ENCODE assay signal across 24 cellular contexts in the genomic region with DNA sequence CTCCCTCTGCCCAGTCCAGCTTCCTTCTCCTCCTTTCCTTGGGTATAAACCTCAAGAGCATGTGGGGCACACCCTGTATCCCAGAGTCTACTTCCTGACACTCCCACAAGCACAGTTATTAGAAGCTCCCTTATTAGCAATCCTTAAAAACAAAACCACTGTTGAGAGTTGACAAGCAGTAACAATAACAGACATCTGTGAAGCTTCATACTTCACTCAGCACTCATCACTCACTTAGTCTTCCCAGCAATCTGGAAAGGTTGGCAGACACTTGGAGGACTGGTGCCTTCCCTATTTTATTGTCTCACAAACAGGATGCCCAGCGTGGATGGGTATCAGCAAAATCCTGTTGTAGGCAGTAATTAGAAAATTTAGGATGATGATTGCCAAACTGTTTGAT.
"Had no signal": no experiment of that assay in that cellular context is flagged by ENCODE, and none has a peak within 500 bp of the region (broad histone marks: within the 10 kb centered on the region; RNA-seq: fewer than 3 reads in every experiment).

No MANE protein-coding gene starts in this region.

- H3K4me3 Mint-ChIP-seq: activated CD4-positive, alpha-beta memory T cell treated with anti-CD3 and anti-CD28 coated beads, Interleukin-2, amount 10 ng/mL, durations not matched to agents 7 days and 5 days; activated CD4-positive, alpha-beta T cell treated with anti-CD3 and anti-CD28 coated beads, Interleukin-2, amount 10 ng/mL, durations not matched to agents 7 days and 5 days; activated naive CD8-positive, alpha-beta T cell; activated T-cell treated with anti-CD3 and anti-CD28 coated beads, Interleukin-2, amount 50 U/mL, for 4 hours; activated T-helper 17 cell treated with anti-CD3 and anti-CD28 coated beads, Interleukin-2, amount 50 U/mL, for 72 hours had no signal

- H3K27me3 ChIP-seq: body of pancreas, colonic mucosa, gastroesophageal sphincter had no signal

- H3K4me3 ChIP-seq: body of pancreas, colonic mucosa, esophagus squamous epithelium, gastroesophageal sphincter had no signal

- H3K4me1 ChIP-seq: body of pancreas, colonic mucosa, esophagus squamous epithelium, gastroesophageal sphincter had no signal

- H3K36me3 Mint-ChIP-seq: activated naive CD8-positive, alpha-beta T cell had no signal

- H3K27ac Mint-ChIP-seq: activated CD4-positive, alpha-beta memory T cell treated with anti-CD3 and anti-CD28 coated beads, Interleukin-2, amount 10 ng/mL, durations not matched to agents 7 days and 5 days; activated CD4-positive, alpha-beta T cell treated with anti-CD3 and anti-CD28 coated beads, Interleukin-2, amount 10 ng/mL, durations not matched to agents 7 days and 5 days; activated naive CD8-positive, alpha-beta T cell; activated T-helper 17 cell treated with anti-CD3 and anti-CD28 coated beads, Interleukin-2, amount 50 U/mL, for 72 hours had no signal

- H3K27ac ChIP-seq: body of pancreas, colonic mucosa, epithelial cell of prostate, esophagus squamous epithelium, gastroesophageal sphincter had no signal

- DNase-seq: activated CD4-positive, alpha-beta memory T cell treated with anti-CD3 and anti-CD28 coated beads, Interleukin-2, amount 10 ng/mL, durations not matched to agents 7 days and 5 days; activated CD4-positive, alpha-beta T cell treated with anti-CD3 and anti-CD28 coated beads for 1 hour; activated CD4-positive, alpha-beta T cell treated with anti-CD3 and anti-CD28 coated beads for 4 hours; activated CD4-positive, alpha-beta T cell treated with anti-CD3 and anti-CD28 coated beads, Interleukin-2, amount 10 ng/mL, durations not matched to agents 7 days and 5 days; activated CD4-positive, alpha-beta T cell treated with anti-CD3 and anti-CD28 coated beads, Interleukin-2, amount 50 U/mL, for 4 hours; activated effector memory CD4-positive, alpha-beta T cell treated with Interleukin-2 at 50 U/mL for 16 hours; activated gamma-delta T cell treated with Interleukin-2 at 50 U/mL for 16 hours; activated naive CD4-positive, alpha-beta T cell treated with anti-CD3 and anti-CD28 coated beads, Interleukin-2, amount 50 U/mL, for 16 hours; activated naive CD4-positive, alpha-beta T cell treated with Interleukin-2 at 50 U/mL for 16 hours; activated T-cell treated with anti-CD3 and anti-CD28 coated beads, Interleukin-2, amount 50 U/mL, for 4 hours; amniotic stem cell; aorta; body of pancreas; central memory CD4-positive, alpha-beta T cell; cerebellar nuclear complex; colonic mucosa; effector CD8-positive, alpha-beta T cell; esophagus squamous epithelium; foreskin melanocyte; T-helper 2 cell had no signal

- H3K4me1 Mint-ChIP-seq: activated CD4-positive, alpha-beta memory T cell treated with anti-CD3 and anti-CD28 coated beads, Interleukin-2, amount 10 ng/mL, durations not matched to agents 7 days and 5 days; activated CD4-positive, alpha-beta T cell treated with anti-CD3 and anti-CD28 coated beads, Interleukin-2, amount 10 ng/mL, durations not matched to agents 7 days and 5 days; activated T-helper 17 cell treated with anti-CD3 and anti-CD28 coated beads, Interleukin-2, amount 50 U/mL, for 72 hours had no signal

- H3K36me3 ChIP-seq: colonic mucosa, esophagus squamous epithelium, gastroesophageal sphincter had no signal

- H3K27me3 Mint-ChIP-seq: activated CD4-positive, alpha-beta T cell treated with anti-CD3 and anti-CD28 coated beads, Interleukin-2, amount 10 ng/mL, durations not matched to agents 7 days and 5 days had no signal

- H3K9me3 Mint-ChIP-seq: activated T-cell treated with anti-CD3 and anti-CD28 coated beads, Interleukin-2, amount 50 U/mL, for 4 hours had no signal

- H3K9me3 ChIP-seq: body of pancreas, colonic mucosa, esophagus squamous epithelium had no signal

- ATAC-seq: activated T-cell treated with anti-CD3 and anti-CD28 coated beads, Interleukin-2, amount 50 U/mL, for 4 hours; activated T-helper 17 cell treated with anti-CD3 and anti-CD28 coated beads, Interleukin-2, amount 50 U/mL, for 72 hours; body of pancreas; gastroesophageal sphincter had no signal
